17 cellular contexts compared by ENCODE assay signal in genomic region chr2:65416321-65416720, GRCh38. TPM values are rescaled to one million over a fixed set of nuclear protein-coding genes. Genes with fewer than 3 reads are reported as not detected.
A peak's percentile ranks its signal among the peaks of the same experiment; 100 is the strongest.
DNase-seq lines count a peak whose midpoint lies in the region; ATAC-seq and TF ChIP-seq lines count a peak whose summit lies in the region.
"Had no signal": no experiment of that assay in that cellular context is flagged by ENCODE, and none has a peak within 500 bp of the region (broad histone marks: within the 10 kb centered on the region; RNA-seq: fewer than 3 reads in every experiment).

No MANE protein-coding gene starts in this region.

- peaks cover 57% of the 10 kb centered on the region for H3K79me2 ChIP-seq in Loucy (ENCODE audit: insufficient read depth, low read length)

- no peak for DNase-seq in body of pancreas
- no peak for DNase-seq in stomach
- no peak for DNase-seq in prostate gland (ENCODE audit: low spot score)
- DNase-seq in midbrain (lab: John Stamatoyannopoulos, UW): no peak
- no peak for DNase-seq in DMS 273 treated with DMSO at 0.1 percent for 48 hours (lab: John Stamatoyannopoulos, UW)
- DNase-seq: GOT3; MM.1S; NCI-H1048; NCI-H1417 treated with DMSO at 0.1 percent for 48 hours; NCI-H187; NK-92 treated with Interleukin-12 subunit alpha and Interleukin-12 subunit beta, amount 100 ng/mL, for 24 hours; OCI-M1; SHP77 treated with DMSO at 0.1 percent for 48 hours; SW 1271 had no signal

- peaks cover 18% of the 10 kb centered on the region for H3K4me1 ChIP-seq in HEK293 (ENCODE audit: control insufficient read depth, insufficient read depth, low read length)
- H3K4me1 ChIP-seq in Loucy (ENCODE audit: insufficient read depth, low read length, poor library complexity, severe bottlenecking): peaks cover 68% of the 10 kb centered on the region
- peaks cover 59% of the 10 kb centered on the region for H3K4me1 ChIP-seq in body of pancreas
- peaks cover 30 to 61% (median 53%) of the 10 kb centered on the region in 4 donors for H3K4me1 ChIP-seq in stomach
- H3K4me1 ChIP-seq in prostate gland (replicated peaks): no peaks in the 10 kb centered on the region

- CTCF ChIA-PET in HEK293 (lab: Yijun Ruan, JAX): interaction anchor here (1.2 kb wide), 1 partner anchor 33 kb away, joined by 3 read pairs; no protein-coding TSS in a partner anchor

- H3K9me3 ChIP-seq in HEK293 (ENCODE audit: control insufficient read depth, insufficient read depth, low read depth, low read length): no peaks in the 10 kb centered on the region
- H3K9me3 ChIP-seq in Loucy (ENCODE audit: insufficient read depth, low read depth, low read length): no peaks in the 10 kb centered on the region
- no peaks in the 10 kb centered on the region for H3K9me3 ChIP-seq in body of pancreas
- H3K9me3 ChIP-seq in stomach: no peaks in the 10 kb centered on the region
- H3K9me3 ChIP-seq in prostate gland: no peaks in the 10 kb centered on the region

- H3K9ac ChIP-seq in Loucy (ENCODE audit: low read depth, low read length, poor library complexity, severe bottlenecking): no peak overlapping the region

- POLR2A ChIA-PET in HEK293 (lab: Yijun Ruan, JAX): no interaction called here

- no peaks in the 10 kb centered on the region for H3K27me3 ChIP-seq in Loucy (ENCODE audit: insufficient read depth, low read length, poor library complexity, severe bottlenecking)
- H3K27me3 ChIP-seq in body of pancreas: no peaks in the 10 kb centered on the region
- no peaks in the 10 kb centered on the region for H3K27me3 ChIP-seq in stomach
- H3K27me3 ChIP-seq in prostate gland (replicated peaks; ENCODE audit: insufficient read depth): no peaks in the 10 kb centered on the region

- 65% methylated on average over 3 of the region's 3 CpGs for WGBS in body of pancreas, 2 donors
- WGBS in stomach, 5 donors: 64 to 81% (median 73%) methylated on average over 3 of the region's 3 CpGs
- 70% methylated on average over 3 of the region's 3 CpGs for WGBS in prostate gland

- H3K4me3 ChIP-seq in HEK293 (ENCODE audit: low read depth, low read length): no peak overlapping the region
- H3K4me3 ChIP-seq in Loucy (ENCODE audit: low read length, poor library complexity, severe bottlenecking): peak overlapping the region; percentile 47
- H3K4me3 ChIP-seq in body of pancreas: no peak overlapping the region
- no peak overlapping the region for H3K4me3 ChIP-seq in stomach
- no peak overlapping the region for H3K4me3 ChIP-seq in prostate gland
- H3K4me3 ChIP-seq: SK-N-MC had no signal

- H2AFZ ChIP-seq in Loucy (ENCODE audit: low read length): no peak overlapping the region

- H3K4me2 ChIP-seq in Loucy (ENCODE audit: low read depth, low read length, poor library complexity, severe bottlenecking): peak overlapping the region; percentile 59

- no peaks in the 10 kb centered on the region for H3K36me3 ChIP-seq in HEK293 (ENCODE audit: control insufficient read depth in 2 of 2, insufficient read depth in 1 of 2, low read length in 2 of 2)
- no peaks in the 10 kb centered on the region for H3K36me3 ChIP-seq in Loucy (ENCODE audit: insufficient read depth, low read length)
- no peaks in the 10 kb centered on the region for H3K36me3 ChIP-seq in body of pancreas (replicated peaks in 1 of 2; ENCODE audit: insufficient read depth in 1 of 2, low read depth in 2 of 2)
- no peaks in the 10 kb centered on the region for H3K36me3 ChIP-seq in stomach
- H3K36me3 ChIP-seq in prostate gland: no peaks in the 10 kb centered on the region

- no peak for TF ChIP-seq EP300 in stomach (IDR thresholded peaks at IDR 0.05)

- ATAC-seq in body of pancreas: no peak

- intact Hi-C loops in body of pancreas (cut with DNase I): no loop called here
- intact Hi-C loops in stomach (cut with DNase I; ENCODE audit: low total_unique reads): no loop called here
- intact Hi-C loops in prostate gland (cut with DNase I): no loop called here

- no peak for TF ChIP-seq POLR2A in body of pancreas (IDR thresholded peaks at IDR 0.05)
- no peak for TF ChIP-seq POLR2A in stomach (IDR thresholded peaks at IDR 0.05)
- no peak for TF ChIP-seq POLR2A in prostate gland (IDR thresholded peaks at IDR 0.05)

- H3K27ac ChIP-seq in HEK293 (ENCODE audit: extremely low read depth, low read depth, low read length) (no peak overlapping the region), body of pancreas (peak overlapping the region; percentile 74 to 91 (median 82)), stomach (peak overlapping the region in 3 of 5 donors; percentile 18 to 33 (median 29)), prostate gland (no peak overlapping the region)
- H3K27ac ChIP-seq: SK-N-MC had no signal

- no peaks in the 10 kb centered on the region for H4K20me1 ChIP-seq in Loucy (ENCODE audit: insufficient read depth, low read length, poor library complexity, severe bottlenecking)

- TF ChIP-seq CTCF in HEK293 (tag by site-specific recombination; IDR thresholded peaks at IDR 0.05) (no peak), Loucy (conservative IDR thresholded peaks at IDR 0.05; ENCODE audit: low read length) (no peak), body of pancreas (IDR thresholded peaks at IDR 0.05) (no peak), stomach (IDR thresholded peaks at IDR 0.05) (no peak), prostate gland (IDR thresholded peaks at IDR 0.05) (no peak)

- no peaks in the 10 kb centered on the region for H3K9me2 ChIP-seq in Loucy (replicated peaks; ENCODE audit: low read depth, low read length)

- peaks cover 10% of the 10 kb centered on the region; the same call in 1 of the 2 replicates for H3F3A ChIP-seq in Loucy (ENCODE audit: low read depth)

TF ChIP-seq in HEK293, 187 proteins besides CTCF, POLR2A, EP300 and RAD21:
- peak; percentile 94; the same call in 1 of the 2 replicates for TF ChIP-seq MZF1 (tag by site-specific recombination; IDR thresholded peaks at IDR 0.05; ENCODE audit: borderline replicate concordance)
- no peak for TF ChIP-seq KLF7 (tag by site-specific recombination; IDR thresholded peaks at IDR 0.05; ENCODE audit: borderline replicate concordance)

RNA-seq across cellular contexts. Expression of gene SPRED2, which starts 16.1 kb away (rescaled TPM):
- total RNA-seq in body of pancreas (10 to 100 TPM; 16.1 to 16.2 TPM), stomach (10 to 100 TPM in 3 of 5 donors, 1 to 10 TPM in 2; 6.4 to 23.3 (median 12.9) TPM), prostate gland (10 to 100 TPM; 23.7 to 27.1 TPM)
- 10 to 100 TPM in 2 of 3 donors, 1 to 10 TPM in 1; 7.0 to 21.1 (median 10.1) TPM for polyA plus RNA-seq in stomach

Comparison
In these comparisons a context has a peak if more than half of its experiments do, and no peak if none do; other contexts are left out.
1. H3K27ac ChIP-seq: peak in body of pancreas (4 of 4) and stomach (3 of 5); none in HEK293 (single experiment) and prostate gland (0 of 2).